8 cellular contexts compared by ENCODE assay signal in the genomic region with DNA sequence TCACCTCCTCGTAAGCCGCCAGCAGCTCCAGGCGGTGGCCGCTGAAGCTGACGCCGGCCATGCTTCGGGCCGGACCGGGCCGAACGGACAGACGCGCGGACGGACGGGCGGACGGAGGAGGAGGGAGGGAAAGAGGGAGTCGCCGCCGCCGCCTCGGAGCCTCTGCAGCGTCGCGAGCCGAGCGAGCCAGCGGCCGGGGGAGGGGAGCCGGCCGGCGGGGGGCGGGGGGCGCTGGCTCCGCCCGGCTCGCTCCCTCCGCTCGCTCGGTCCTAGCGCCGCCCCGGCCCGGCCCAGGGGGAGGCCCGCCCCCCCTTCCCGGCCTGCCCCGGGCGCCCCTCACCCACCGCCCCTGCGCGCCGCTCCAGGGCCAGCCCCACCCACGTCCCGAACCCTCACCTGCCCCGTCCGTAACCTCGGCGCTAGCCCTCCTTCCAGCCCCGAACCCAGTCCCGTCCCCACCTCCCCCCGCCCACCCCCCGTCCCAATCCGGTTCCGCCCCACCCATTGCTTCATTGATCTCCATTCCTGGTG. TPM values are rescaled to one million over a fixed set of nuclear protein-coding genes. Genes with fewer than 3 reads are reported as not detected.
DNase-seq lines count a peak whose midpoint lies in the region; ATAC-seq and TF ChIP-seq lines count a peak whose summit lies in the region.

Gene DBN1, minus strand, starts transcription at position 174 of the 531 bp plus-strand sequence. Its CDS starts 113 bp downstream, at position 61.

- peaks cover 26% of the 10 kb centered on the region for H4K20me1 ChIP-seq in neural cell (ENCODE audit: insufficient read depth)

- H3K9me3 Mint-ChIP-seq in activated CD8-positive, alpha-beta T cell treated with anti-CD3 and anti-CD28 coated beads for 36 hours, result no peaks in the 10 kb centered on the region

- TF ChIP-seq EP300 in Ishikawa (IDR thresholded peaks at IDR 0.05; ENCODE audit: borderline replicate concordance) (0 out of 2 replicates have a peak, but pooled peaks have one; percentile 14), neural cell (conservative IDR thresholded peaks at IDR 0.05; ENCODE audit: poor library complexity, severe bottlenecking) (no peak)

- ATAC-seq in activated CD8-positive, alpha-beta T cell treated with anti-CD3 and anti-CD28 coated beads for 36 hours, result peak; percentile 35
- ATAC-seq in HG03280 (IDR thresholded peaks at IDR 0.05; ENCODE audit: unreplicated experiment), result no peak

- no peaks in the 10 kb centered on the region for H3K27me3 Mint-ChIP-seq in activated CD8-positive, alpha-beta T cell treated with anti-CD3 and anti-CD28 coated beads for 36 hours

- H3K4me3 ChIP-seq in foreskin fibroblast (ENCODE audit: low read depth in 1 of 2, low read length in 2 of 2) (peak within 1 kb of the TSS; percentile 81 to 84), neural cell (ENCODE audit: low read length) (peak within 1 kb of the TSS; percentile 98)

- H3K4me1 Mint-ChIP-seq in activated CD8-positive, alpha-beta T cell treated with anti-CD3 and anti-CD28 coated beads for 36 hours (ENCODE audit: low read depth), result peaks cover 60% of the 10 kb centered on the region

- intact Hi-C loops in activated CD8-positive, alpha-beta T cell treated with anti-CD3 and anti-CD28 coated beads for 36 hours (cut with micrococcal nuclease), result no loop called here

- peak within 1 kb of the TSS; percentile 93 for H3K4me2 ChIP-seq in neural cell (ENCODE audit: low read length)

- H3K27ac ChIP-seq in neural cell (ENCODE audit: low read length), result peak within 1 kb of the TSS; percentile 92

- DNase-seq in activated CD8-positive, alpha-beta memory T cell treated with anti-CD3 and anti-CD28 coated beads for 24 hours, result no peak
- peak; percentile 54 for DNase-seq in activated CD8-positive, alpha-beta T cell treated with anti-CD3 and anti-CD28 coated beads for 36 hours
- DNase-seq in foreskin fibroblast (peak in 1 of 2 donors; percentile 85), NCI-H1436 (lab: John Stamatoyannopoulos, UW) (no peak)

- peak within 1 kb of the TSS; percentile 98 for H3K9ac ChIP-seq in neural cell (ENCODE audit: low read length)

- POLR2A ChIA-PET in activated CD8-positive, alpha-beta memory T cell treated with anti-CD3 and anti-CD28 coated beads for 36 hours (lab: Charles Lee), result interaction anchor here (1.3 to 2.0 kb wide), 4 partner anchors 18 to 70 kb away, joined by 3 to 17 read pairs (median 6); no protein-coding TSS in a partner anchor
- POLR2A ChIA-PET in activated CD8-positive, alpha-beta T cell treated with anti-CD3 and anti-CD28 coated beads for 36 hours (lab: Charles Lee), result interaction anchor here (1.0 to 22.8 kb wide), 6 partner anchors 8 to 112 kb away, joined by 3 to 294 read pairs (median 4); partner anchors contain the start of genes PDLIM7 and PRR7

- H3K9me2 ChIP-seq in neural cell (ENCODE audit: insufficient read depth, low read length), result no peaks in the 10 kb centered on the region

- no peak for TF ChIP-seq RAD21 in Ishikawa (IDR thresholded peaks at IDR 0.05; ENCODE audit: low read depth)
- TF ChIP-seq RAD21 in neural cell (conservative IDR thresholded peaks at IDR 0.05), result no peak

- no peaks in the 10 kb centered on the region for H3K36me3 ChIP-seq in neural cell (ENCODE audit: insufficient read depth, low read length)

- CTCF ChIA-PET in activated CD8-positive, alpha-beta memory T cell treated with anti-CD3 and anti-CD28 coated beads for 36 hours (lab: Charles Lee), result interaction anchor here (1.0 to 9.1 kb wide), 4 partner anchors 10 to 28 kb away, joined by 3 to 84 read pairs (median 5); no protein-coding TSS in a partner anchor
- CTCF ChIA-PET in activated CD8-positive, alpha-beta T cell treated with anti-CD3 and anti-CD28 coated beads for 36 hours (lab: Charles Lee), result interaction anchor here (1.3 to 2.5 kb wide), 6 partner anchors 10 to 70 kb away, joined by 4 to 20 read pairs (median 11); no protein-coding TSS in a partner anchor

- no peaks in the 10 kb centered on the region for H3K27me3 ChIP-seq in neural cell (ENCODE audit: insufficient read depth, low read depth, low read length)

- H3K27ac Mint-ChIP-seq in activated CD8-positive, alpha-beta T cell treated with anti-CD3 and anti-CD28 coated beads for 36 hours, result peak within 1 kb of the TSS; percentile 82

- TF ChIP-seq CTCF in activated CD8-positive, alpha-beta T cell treated with anti-CD3 and anti-CD28 coated beads for 36 hours (IDR thresholded peaks at IDR 0.05), result no peak
- no peak for TF ChIP-seq CTCF in foreskin fibroblast (IDR thresholded peaks at IDR 0.05; ENCODE audit: low read depth, low read length)
- TF ChIP-seq CTCF in neural cell (IDR thresholded peaks at IDR 0.05; ENCODE audit: poor library complexity, severe bottlenecking), result no peak

- H3K9me3 ChIP-seq in neural cell (ENCODE audit: low read length), result no peaks in the 10 kb centered on the region

- peaks cover 26% of the 10 kb centered on the region for H3K36me3 Mint-ChIP-seq in activated CD8-positive, alpha-beta T cell treated with anti-CD3 and anti-CD28 coated beads for 36 hours (ENCODE audit: low read depth)

- H3K79me2 ChIP-seq in neural cell (replicated peaks; ENCODE audit: insufficient read depth, low read length), result peaks cover 44% of the 10 kb centered on the region

- H2AFZ ChIP-seq in neural cell (ENCODE audit: low read depth, low read length), result no peak within 1 kb of the TSS

- H3K4me3 Mint-ChIP-seq in activated CD8-positive, alpha-beta T cell treated with anti-CD3 and anti-CD28 coated beads for 36 hours, result peak within 1 kb of the TSS; percentile 80

- H3F3A ChIP-seq in neural cell (ENCODE audit: insufficient read depth, low read length, poor library complexity, severe bottlenecking), result peaks cover 4% of the 10 kb centered on the region

TF ChIP-seq in Ishikawa, 13 proteins besides CTCF, POLR2A, EP300 and RAD21:
- peak; percentile 62 for TF ChIP-seq ZBTB7A (IDR thresholded peaks at IDR 0.05; ENCODE audit: low read depth)
- no peak for TF ChIP-seq CEBPB (IDR thresholded peaks at IDR 0.05)
- TF ChIP-seq CREB1 (IDR thresholded peaks at IDR 0.05; ENCODE audit: low read depth), result no peak
- TF ChIP-seq NFIC (IDR thresholded peaks at IDR 0.05), result no peak
- TF ChIP-seq TAF1 (IDR thresholded peaks at IDR 0.05; ENCODE audit: low read depth), result no peak; the same call in 1 of the 2 replicates
- 0 out of 2 replicates have a peak, but pooled peaks have one; percentile 31 for TF ChIP-seq YY1 (IDR thresholded peaks at IDR 0.05; ENCODE audit: low read depth)
- no peak for TF ChIP-seq TCF12 (IDR thresholded peaks at IDR 0.05; ENCODE audit: low read depth)

TF ChIP-seq in neural cell, 6 proteins besides CTCF, POLR2A, EP300 and RAD21:
- TF ChIP-seq POLR2AphosphoS5 (IDR thresholded peaks at IDR 0.05) (peak; percentile 97), MXI1 (conservative IDR thresholded peaks at IDR 0.05; ENCODE audit: poor library complexity, severe bottlenecking) (no peak), SMC3 (conservative IDR thresholded peaks at IDR 0.05; ENCODE audit: poor library complexity) (no peak), EZH2 (IDR thresholded peaks at IDR 0.05; ENCODE audit: borderline replicate concordance, insufficient read depth, low read length, poor library complexity, severe bottlenecking) (no peak), REST (IDR thresholded peaks at IDR 0.05; ENCODE audit: borderline replicate concordance) (no peak), TAF1 (IDR thresholded peaks at IDR 0.05; ENCODE audit: low read depth) (peak; percentile 64)

RNA-seq across cellular contexts. Expression of gene DBN1, which starts in this region (rescaled TPM):
- 100 to 1,000 TPM; 102 to 104 TPM for total RNA-seq in activated CD8-positive, alpha-beta memory T cell treated with anti-CD3 and anti-CD28 coated beads for 36 hours
- 100 to 1,000 TPM; 101 to 105 TPM for total RNA-seq in activated CD8-positive, alpha-beta T cell treated with anti-CD3 and anti-CD28 coated beads for 36 hours
- 319 and 353 TPM in 2 replicates for polyA plus RNA-seq in neural cell
- polyA minus RNA-seq in neural cell, result 348 and 404 TPM in 2 replicates
